16 cellular contexts compared by ENCODE assay signal in the genomic region with DNA sequence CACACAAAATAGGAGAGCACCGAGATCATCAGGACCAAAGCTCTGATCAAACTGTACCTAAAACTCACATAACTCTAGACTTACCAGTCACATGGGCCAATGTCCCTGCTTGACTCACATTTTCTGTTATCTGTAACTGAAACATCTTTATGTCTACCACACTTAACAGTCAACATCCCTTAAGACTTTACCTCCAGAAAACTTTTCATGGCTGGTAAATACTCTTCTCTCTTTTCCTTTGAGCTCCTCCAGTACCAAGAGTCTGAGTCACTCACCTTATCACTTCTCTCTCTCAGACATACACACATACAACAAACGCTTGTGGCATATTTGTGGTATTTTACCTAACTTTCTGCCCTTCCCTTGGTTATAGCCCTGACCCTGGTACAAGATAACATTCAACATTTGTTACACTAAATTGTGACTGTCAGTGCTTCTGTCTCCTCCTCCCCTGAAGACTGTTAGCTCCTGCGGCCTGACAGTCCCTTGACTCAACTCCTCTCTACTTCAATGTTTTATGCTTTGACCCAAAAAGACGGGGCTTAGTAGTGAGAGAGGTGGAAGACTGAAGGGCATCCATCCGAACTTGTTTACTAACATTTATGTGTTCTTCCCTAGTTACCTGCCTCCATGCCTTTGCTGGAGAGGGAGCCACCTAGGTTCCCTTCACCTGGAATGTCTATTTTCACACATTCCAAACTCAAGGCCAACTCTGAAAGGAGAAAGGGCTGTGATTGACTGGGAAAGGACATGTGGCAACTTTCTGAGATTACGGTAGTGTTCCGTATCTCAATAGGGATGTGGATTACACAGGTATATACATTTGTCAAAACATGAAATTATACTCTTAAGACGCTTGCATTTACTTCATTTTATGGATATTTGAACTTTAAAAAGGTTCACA. TPM values are rescaled to one million over a fixed set of nuclear protein-coding genes. Genes with fewer than 3 reads are reported as not detected.
A peak's percentile ranks its signal among the peaks of the same experiment; 100 is the strongest.
DNase-seq lines count a peak whose midpoint lies in the region; ATAC-seq, FAIRE-seq and TF ChIP-seq lines count a peak whose summit lies in the region.
"Had no signal": no experiment of that assay in that cellular context is flagged by ENCODE, and none has a peak within 500 bp of the region (broad histone marks: within the 10 kb centered on the region; RNA-seq: fewer than 3 reads in every experiment).

No MANE protein-coding gene starts in this region.

- CTCF ChIA-PET in activated CD8-positive, alpha-beta memory T cell treated with anti-CD3 and anti-CD28 coated beads, Interleukin-2, amount 10 ng/mL, durations not matched to agents 7 days and 5 days (lab: Charles Lee) = interaction anchor here (1.0 to 1.3 kb wide), 2 partner anchors 8 to 52 kb away, joined by 3 read pairs; no protein-coding TSS in a partner anchor

- H3K9me3 Mint-ChIP-seq in activated CD8-positive, alpha-beta memory T cell treated with anti-CD3 and anti-CD28 coated beads, Interleukin-2, amount 10 ng/mL, durations not matched to agents 7 days and 5 days (ENCODE audit: low read depth) = no peaks in the 10 kb centered on the region
- H3K9me3 Mint-ChIP-seq in T-helper 1 cell treated with Interleukin-12 subunit alpha and Interleukin-12 subunit beta and Interleukin-4 antibody, amounts not matched to agents 30 μg/mL and 1 μg/mL, for 36 hours = no peaks in the 10 kb centered on the region
- no peaks in the 10 kb centered on the region for H3K9me3 Mint-ChIP-seq in stimulated activated memory B cell treated with anti-CD40 and anti-IgM and Interleukin-4, amounts not matched to agents 10 μg/mL and 1 μg/mL and 100 μg/mL, for 72 hours

- FAIRE-seq in bronchial epithelial cell (lab: Jason Lieb, UNC) = no peak

- H3K27me3 ChIP-seq in bronchial epithelial cell (ENCODE audit: control insufficient read depth, insufficient read depth, low read length) = no peaks in the 10 kb centered on the region
- H3K27me3 ChIP-seq: gastrocnemius medialis had no signal

- H3K4me3 Mint-ChIP-seq in activated CD8-positive, alpha-beta memory T cell treated with anti-CD3 and anti-CD28 coated beads, Interleukin-2, amount 10 ng/mL, durations not matched to agents 7 days and 5 days = no peak overlapping the region
- no peak overlapping the region for H3K4me3 Mint-ChIP-seq in T-helper 1 cell treated with Interleukin-12 subunit alpha and Interleukin-12 subunit beta and Interleukin-4 antibody, amounts not matched to agents 30 μg/mL and 1 μg/mL, for 36 hours
- H3K4me3 Mint-ChIP-seq in stimulated activated memory B cell treated with anti-CD40 and anti-IgM and Interleukin-4, amounts not matched to agents 10 μg/mL and 1 μg/mL and 100 μg/mL, for 72 hours = no peak overlapping the region
- H3K4me3 Mint-ChIP-seq: naive B cell, type B pancreatic cell had no signal

- H3K36me3 Mint-ChIP-seq in activated CD8-positive, alpha-beta memory T cell treated with anti-CD3 and anti-CD28 coated beads, Interleukin-2, amount 10 ng/mL, durations not matched to agents 7 days and 5 days = peaks cover 8% of the 10 kb centered on the region
- H3K36me3 Mint-ChIP-seq in T-helper 1 cell treated with Interleukin-12 subunit alpha and Interleukin-12 subunit beta and Interleukin-4 antibody, amounts not matched to agents 30 μg/mL and 1 μg/mL, for 36 hours (ENCODE audit: low read depth) = no peaks in the 10 kb centered on the region
- H3K36me3 Mint-ChIP-seq in stimulated activated memory B cell treated with anti-CD40 and anti-IgM and Interleukin-4, amounts not matched to agents 10 μg/mL and 1 μg/mL and 100 μg/mL, for 72 hours = no peaks in the 10 kb centered on the region
- H3K36me3 Mint-ChIP-seq: type B pancreatic cell had no signal

- H3K4me1 Mint-ChIP-seq in activated CD8-positive, alpha-beta memory T cell treated with anti-CD3 and anti-CD28 coated beads, Interleukin-2, amount 10 ng/mL, durations not matched to agents 7 days and 5 days = peaks cover 22% of the 10 kb centered on the region
- peaks cover 14% of the 10 kb centered on the region for H3K4me1 Mint-ChIP-seq in T-helper 1 cell treated with Interleukin-12 subunit alpha and Interleukin-12 subunit beta and Interleukin-4 antibody, amounts not matched to agents 30 μg/mL and 1 μg/mL, for 36 hours (ENCODE audit: low read depth)
- H3K4me1 Mint-ChIP-seq in stimulated activated memory B cell treated with anti-CD40 and anti-IgM and Interleukin-4, amounts not matched to agents 10 μg/mL and 1 μg/mL and 100 μg/mL, for 72 hours = peaks cover 18% of the 10 kb centered on the region

- ATAC-seq in activated CD8-positive, alpha-beta memory T cell treated with anti-CD3 and anti-CD28 coated beads, Interleukin-2, amount 10 ng/mL, durations not matched to agents 7 days and 5 days = peak; percentile 67
- peak; percentile 12 for ATAC-seq in stimulated activated memory B cell treated with anti-CD40 and anti-IgM and Interleukin-4, amounts not matched to agents 10 μg/mL and 1 μg/mL and 100 μg/mL, for 72 hours
- no peak for ATAC-seq in GM19035 (IDR thresholded peaks at IDR 0.05; ENCODE audit: unreplicated experiment)
- ATAC-seq in HG02870 (IDR thresholded peaks at IDR 0.05; ENCODE audit: unreplicated experiment) = no peak
- ATAC-seq: gastrocnemius medialis had no signal

- no peak for DNase-seq in activated CD8-positive, alpha-beta memory T cell treated with anti-CD3 and anti-CD28 coated beads, Interleukin-2, amount 10 ng/mL, durations not matched to agents 7 days and 5 days
- DNase-seq in activated CD8-positive, alpha-beta memory T cell treated with anti-CD3 and anti-CD28 coated beads, Interleukin-2, amount 50 U/mL, for 4 hours = no peak
- DNase-seq in bronchial epithelial cell (ENCODE audit: low read depth) (peak; percentile 34), NCI-H69 (lab: John Stamatoyannopoulos, UW) (no peak)
- DNase-seq: activated CD4-positive, CD25-positive, alpha-beta regulatory T cell; activated naive CD4-positive, alpha-beta T cell treated with Interleukin-2 at 50 U/mL for 16 hours; dermis blood vessel endothelial cell; DMS 273 treated with DMSO at 0.1 percent for 48 hours; gastrocnemius medialis; naive B cell; NCI-H1105 had no signal

- H3K4me3 ChIP-seq in bronchial epithelial cell (ENCODE audit: low read depth, low read length) = no peak overlapping the region
- H3K4me3 ChIP-seq: gastrocnemius medialis had no signal

- no peak overlapping the region for H3K27ac Mint-ChIP-seq in activated CD8-positive, alpha-beta memory T cell treated with anti-CD3 and anti-CD28 coated beads, Interleukin-2, amount 10 ng/mL, durations not matched to agents 7 days and 5 days
- peak overlapping the region; percentile 17 for H3K27ac Mint-ChIP-seq in T-helper 1 cell treated with Interleukin-12 subunit alpha and Interleukin-12 subunit beta and Interleukin-4 antibody, amounts not matched to agents 30 μg/mL and 1 μg/mL, for 36 hours
- H3K27ac Mint-ChIP-seq in stimulated activated memory B cell treated with anti-CD40 and anti-IgM and Interleukin-4, amounts not matched to agents 10 μg/mL and 1 μg/mL and 100 μg/mL, for 72 hours = no peak overlapping the region
- H3K27ac Mint-ChIP-seq: type B pancreatic cell had no signal

- no peak for TF ChIP-seq CTCF in bronchial epithelial cell (IDR thresholded peaks at IDR 0.05; ENCODE audit: insufficient read depth, low read length, severe bottlenecking)

- peaks cover 19% of the 10 kb centered on the region for H3K27me3 Mint-ChIP-seq in activated CD8-positive, alpha-beta memory T cell treated with anti-CD3 and anti-CD28 coated beads, Interleukin-2, amount 10 ng/mL, durations not matched to agents 7 days and 5 days
- H3K27me3 Mint-ChIP-seq in T-helper 1 cell treated with Interleukin-12 subunit alpha and Interleukin-12 subunit beta and Interleukin-4 antibody, amounts not matched to agents 30 μg/mL and 1 μg/mL, for 36 hours (ENCODE audit: low read depth) = peaks cover 13% of the 10 kb centered on the region
- H3K27me3 Mint-ChIP-seq in stimulated activated memory B cell treated with anti-CD40 and anti-IgM and Interleukin-4, amounts not matched to agents 10 μg/mL and 1 μg/mL and 100 μg/mL, for 72 hours = peaks cover 9% of the 10 kb centered on the region
- H3K27me3 Mint-ChIP-seq: type B pancreatic cell had no signal

- no peaks in the 10 kb centered on the region for H3K36me3 ChIP-seq in bronchial epithelial cell (ENCODE audit: control insufficient read depth, insufficient read depth, low read length)
- H3K36me3 ChIP-seq: gastrocnemius medialis had no signal

RNA-seq across cellular contexts. Expression of a gene that starts 3.7 kb away (rescaled TPM):
- under 1 TPM in 1 of 2 experiments, not detected in 1; 0.66 TPM for total RNA-seq in activated CD8-positive, alpha-beta memory T cell treated with anti-CD3 and anti-CD28 coated beads, Interleukin-2, amount 10 ng/mL, durations not matched to agents 7 days and 5 days
- 0.13 and 0.26 TPM in 2 replicates for total RNA-seq in bronchial epithelial cell
- total RNA-seq: dermis blood vessel endothelial cell, gastrocnemius medialis had no signal

RNA-seq across cellular contexts. Expression of a gene that starts 9.2 kb away (rescaled TPM):
- 10 to 100 TPM; 57.3 to 59.7 TPM for total RNA-seq in activated CD8-positive, alpha-beta memory T cell treated with anti-CD3 and anti-CD28 coated beads, Interleukin-2, amount 10 ng/mL, durations not matched to agents 7 days and 5 days
- total RNA-seq in bronchial epithelial cell = 43.7 and 68.7 TPM in 2 replicates

Comparison
In these comparisons a context has a peak if more than half of its experiments do, and no peak if none do; other contexts are left out.
1. ATAC-seq: peak in activated CD8-positive, alpha-beta memory T cell treated with anti-CD3 and anti-CD28 coated beads, Interleukin-2, amount 10 ng/mL, durations not matched to agents 7 days and 5 days (single experiment) and stimulated activated memory B cell treated with anti-CD40 and anti-IgM and Interleukin-4, amounts not matched to agents 10 μg/mL and 1 μg/mL and 100 μg/mL, for 72 hours (single experiment); none in GM19035 (single experiment) and HG02870 (single experiment).